In genomic region chr5:180785794-180786221, GRCh38 we compare ENCODE assay signal across 8 cellular contexts.
DNase-seq lines count a peak whose midpoint lies in the region; ATAC-seq and TF ChIP-seq lines count a peak whose summit lies in the region.

No MANE protein-coding gene starts in this region.

- H3K4me1 ChIP-seq in HUES48 (ENCODE audit: control insufficient read depth, insufficient read depth, low read length) (peaks cover 41% of the 10 kb centered on the region), stomach smooth muscle (ENCODE audit: control insufficient read depth, insufficient read depth, low read length) (peaks cover 34% of the 10 kb centered on the region)

- no peak for TF ChIP-seq CTCF in astrocyte of the spinal cord (IDR thresholded peaks at IDR 0.05; ENCODE audit: low read depth, low read length)

- H3K27ac ChIP-seq in HUES48 (ENCODE audit: low read depth, low read length) (peak overlapping the region; percentile 89), stomach smooth muscle (ENCODE audit: low read length) (peak overlapping the region; percentile 82)

- H3K9me3 ChIP-seq in HUES48 (ENCODE audit: control insufficient read depth, insufficient read depth, low read length) (no peaks in the 10 kb centered on the region), stomach smooth muscle (ENCODE audit: control insufficient read depth in 2 of 2, low read length in 2 of 2) (no peaks in the 10 kb centered on the region)

- H3K4me3 ChIP-seq in HUES48 (ENCODE audit: low read depth, low read length) = peak overlapping the region; percentile 9; the same call in 1 of the 2 replicates
- H3K4me3 ChIP-seq in astrocyte of the spinal cord (ENCODE audit: low read depth, low read length) = no peak overlapping the region
- peak overlapping the region; percentile 32 to 49 for H3K4me3 ChIP-seq in stomach smooth muscle (ENCODE audit: low read length in 2 of 2)

- no peak for ATAC-seq in GM21528 (IDR thresholded peaks at IDR 0.05; ENCODE audit: low FRiP score, unreplicated experiment)
- ATAC-seq in GM19455 (IDR thresholded peaks at IDR 0.05; ENCODE audit: unreplicated experiment) = no peak

- peaks cover 3% of the 10 kb centered on the region for H3K36me3 ChIP-seq in HUES48 (ENCODE audit: control insufficient read depth, insufficient read depth, low read length)
- H3K36me3 ChIP-seq in stomach smooth muscle (ENCODE audit: control insufficient read depth in 2 of 2, insufficient read depth in 2 of 2, low read length in 2 of 2) = peaks cover 12 to 15% of the 10 kb centered on the region in 2 donors

- in situ Hi-C loops in astrocyte of the spinal cord (cut with HindIII; ENCODE audit: low sequenced_read_pairs) = no loop called here

- no peaks in the 10 kb centered on the region for H3K27me3 ChIP-seq in HUES48 (ENCODE audit: control insufficient read depth, insufficient read depth, low read length)
- H3K27me3 ChIP-seq in stomach smooth muscle (ENCODE audit: control insufficient read depth in 1 of 2, insufficient read depth in 2 of 2, low read length in 2 of 2) = no peaks in the 10 kb centered on the region

- H3K9ac ChIP-seq in HUES48 (ENCODE audit: low read depth, low read length) (peak overlapping the region; percentile 46), stomach smooth muscle (ENCODE audit: low read length in 2 of 2) (peak overlapping the region; percentile 50 to 60)

- peak; percentile 72 for DNase-seq in astrocyte of the spinal cord (ENCODE audit: low read depth, low spot score)
- DNase-seq in islet precursor cell = peak; percentile 96
- DNase-seq in NCI-H2081 (lab: John Stamatoyannopoulos, UW) = no peak
- DNase-seq in RPMI8226 = no peak

Comparison
In these comparisons a context has a peak if more than half of its experiments do, and no peak if none do; other contexts are left out.
1. DNase-seq: peak in astrocyte of the spinal cord (single experiment) and islet precursor cell (single experiment); none in NCI-H2081 (0 of 2) and RPMI8226 (single experiment).